In genomic region chr19:55146078-55146647, GRCh38 we compare ENCODE assay signal across 8 cellular contexts. TPM values are rescaled to one million over a fixed set of nuclear protein-coding genes. Genes with fewer than 3 reads are reported as not detected.
A peak's percentile ranks its signal among the peaks of the same experiment; 100 is the strongest.
DNase-seq lines count a peak whose midpoint lies in the region; ATAC-seq, FAIRE-seq and TF ChIP-seq lines count a peak whose summit lies in the region.

No MANE protein-coding gene starts in this region.

- H3K9ac ChIP-seq in OCI-LY3 (ENCODE audit: low read length): peak overlapping the region; percentile 46; the same call in 1 of the 2 replicates

- no peak for TF ChIP-seq EP300 in suprapubic skin (IDR thresholded peaks at IDR 0.05)

- peaks cover 47% of the 10 kb centered on the region for H3K27me3 ChIP-seq in OCI-LY3 (ENCODE audit: low read depth, low read length)
- H3K27me3 ChIP-seq in suprapubic skin: peaks cover 95% of the 10 kb centered on the region

- H3K36me3 ChIP-seq in OCI-LY3 (replicated peaks; ENCODE audit: low read depth, low read length): no peaks in the 10 kb centered on the region
- H3K36me3 ChIP-seq in suprapubic skin: no peaks in the 10 kb centered on the region

- H3K4me1 ChIP-seq in OCI-LY3 (ENCODE audit: low read length): peaks cover 15% of the 10 kb centered on the region
- peaks cover 8% of the 10 kb centered on the region for H3K4me1 ChIP-seq in suprapubic skin

- H3K27ac ChIP-seq in OCI-LY3 (ENCODE audit: low read length) (no peak overlapping the region), suprapubic skin (no peak overlapping the region)

- peak overlapping the region; percentile 79 for H3K4me2 ChIP-seq in OCI-LY3 (ENCODE audit: low read length)

- H3K79me2 ChIP-seq in OCI-LY3 (ENCODE audit: low read length): no peaks in the 10 kb centered on the region

- TF ChIP-seq CTCF in D721Med (IDR thresholded peaks at IDR 0.05; ENCODE audit: insufficient read depth, missing control alignments): peak; percentile 59
- peak; percentile 83 for TF ChIP-seq CTCF in OCI-LY3 (IDR thresholded peaks at IDR 0.05; ENCODE audit: low read depth, low read length)
- peak in 1 of 2 donors; percentile 56 for TF ChIP-seq CTCF in suprapubic skin (IDR thresholded peaks at IDR 0.05)

- FAIRE-seq in D721Med (lab: Jason Lieb, UNC): no peak

- DNase-seq in D721Med (ENCODE audit: insufficient read length, low spot score): peak; percentile 79
- DNase-seq in HK-2 (ENCODE audit: unreplicated experiment): peak; percentile 74
- no peak for DNase-seq in suprapubic skin (ENCODE audit: low spot score in 2 of 2)
- no peak for DNase-seq in stimulated activated naive CD4-positive, alpha-beta T cell treated with Interleukin-2 at 50 U/mL for 16 hours (lab: John Stamatoyannopoulos, UW)
- no peak for DNase-seq in T1000 (lab: John Stamatoyannopoulos, UW)

- 0 out of 2 replicates have a peak overlapping the region, but pooled peaks have one; percentile 61 for H2AFZ ChIP-seq in OCI-LY3 (ENCODE audit: low read depth, low read length)

- WGBS in suprapubic skin: 8% methylated on average over 9 of the region's 38 CpGs

- TF ChIP-seq POLR2A in suprapubic skin (IDR thresholded peaks at IDR 0.05): no peak

- ATAC-seq in esophagus mucosa (peak; percentile 22), GM21390 (IDR thresholded peaks at IDR 0.05; ENCODE audit: unreplicated experiment) (no peak)

- peak overlapping the region; percentile 82 for H3K4me3 ChIP-seq in OCI-LY3 (ENCODE audit: low read length)
- peak overlapping the region; percentile 36 for H3K4me3 ChIP-seq in suprapubic skin

- no peaks in the 10 kb centered on the region for H3K9me3 ChIP-seq in OCI-LY3 (ENCODE audit: insufficient read depth, low read length)
- no peaks in the 10 kb centered on the region for H3K9me3 ChIP-seq in suprapubic skin

- H4K20me1 ChIP-seq in OCI-LY3 (ENCODE audit: insufficient read depth, low read length): no peaks in the 10 kb centered on the region

RNA-seq across cellular contexts. Expression of gene TNNT1, which starts 2.8 kb away (rescaled TPM):
- total RNA-seq in esophagus mucosa: 9.4 TPM
- total RNA-seq in suprapubic skin: 10 to 100 TPM; 13.6 to 46.7 (median 19.6) TPM

RNA-seq across cellular contexts. Expression of gene TNNI3, which starts 11.4 kb away (rescaled TPM):
- total RNA-seq in esophagus mucosa: not detected
- 1 to 10 TPM; 1.7 to 4.7 (median 3.2) TPM for total RNA-seq in suprapubic skin

RNA-seq across cellular contexts. Expression of gene DNAAF3, which starts 20.2 kb away (rescaled TPM):
- total RNA-seq in esophagus mucosa (1.9 TPM), suprapubic skin (10 to 100 TPM in 1 of 4 donors, 1 to 10 TPM in 1, under 1 TPM in 2; 0.48 to 10.6 (median 3.1) TPM)

RNA-seq across cellular contexts. Expression of gene PPP1R12C, which starts 28.7 kb away (rescaled TPM):
- 33.3 TPM for total RNA-seq in esophagus mucosa
- total RNA-seq in suprapubic skin: 100 to 1,000 TPM in 1 of 4 donors, 10 to 100 TPM in 3; 51.7 to 126 (median 78.7) TPM

RNA-seq across cellular contexts. Expression of gene SYT5, which starts 33.9 kb away (rescaled TPM):
- total RNA-seq in esophagus mucosa (not detected), suprapubic skin (1 to 10 TPM in 3 of 4 donors, not detected in 1; 1.1 to 7.8 (median 6.8) TPM)

Comparison
In these comparisons a context has a peak if more than half of its experiments do, and no peak if none do; other contexts are left out.
1. DNase-seq: peak in D721Med (single experiment) and HK-2 (single experiment); none in suprapubic skin (0 of 2), stimulated activated naive CD4-positive, alpha-beta T cell treated with Interleukin-2 at 50 U/mL for 16 hours (single experiment) and T1000 (single experiment).